Comparison of ENCODE assay signal across 10 cellular contexts in genomic region chr2:186570587-186570986, GRCh38. TPM values are rescaled to one million over a fixed set of nuclear protein-coding genes. Genes with fewer than 3 reads are reported as not detected.
DNase-seq lines count a peak whose midpoint lies in the region; TF ChIP-seq lines count a peak whose summit lies in the region.
"Had no signal": no experiment of that assay in that cellular context is flagged by ENCODE, and none has a peak within 500 bp of the region (broad histone marks: within the 10 kb centered on the region; RNA-seq: fewer than 3 reads in every experiment).

No MANE protein-coding gene starts in this region.

- H3K9me3 ChIP-seq in HUES48 (ENCODE audit: control insufficient read depth, insufficient read depth, low read length) (no peaks in the 10 kb centered on the region), adipocyte (ENCODE audit: control insufficient read depth, low read length) (no peaks in the 10 kb centered on the region), hepatocyte (ENCODE audit: low read depth) (no peaks in the 10 kb centered on the region), thyroid gland (no peaks in the 10 kb centered on the region)
- H3K9me3 ChIP-seq: right lobe of liver had no signal

- DNase-seq in adipocyte (ENCODE audit: low read depth) (peak; percentile 76), hepatocyte (ENCODE audit: low spot score) (peak; percentile 44), thyroid gland (peak; percentile 40 to 63), Kasumi-1 (lab: John Stamatoyannopoulos, UW) (no peak), anterior cingulate cortex (lab: John Stamatoyannopoulos, UW) (no peak)
- no peak for DNase-seq in activated naive CD4-positive, alpha-beta T cell treated with Interleukin-2 at 50 U/mL for 16 hours
- DNase-seq: activated B cell treated with CpG ODN at 0.5 μM for 24 hours, NCI-H187, right lobe of liver had no signal

- H3K4me1 ChIP-seq in HUES48 (ENCODE audit: control insufficient read depth, insufficient read depth, low read length) (peaks cover 18% of the 10 kb centered on the region), adipocyte (ENCODE audit: control insufficient read depth, insufficient read depth, low read length) (peaks cover 17% of the 10 kb centered on the region), hepatocyte (ENCODE audit: insufficient read depth) (peaks cover 7% of the 10 kb centered on the region), thyroid gland (peaks cover 15 to 41% of the 10 kb centered on the region in 2 donors)
- H3K4me1 ChIP-seq: right lobe of liver had no signal

- H3K79me2 ChIP-seq in hepatocyte = no peaks in the 10 kb centered on the region

- TF ChIP-seq CTCF in hepatocyte (IDR thresholded peaks at IDR 0.05; ENCODE audit: poor library complexity) (no peak), thyroid gland (IDR thresholded peaks at IDR 0.05) (no peak)

- intact Hi-C loops in thyroid gland (cut with DNase I) = no loop called here

- H3K27ac ChIP-seq in HUES48 (ENCODE audit: low read depth, low read length) (peak overlapping the region; percentile 57), hepatocyte (no peak overlapping the region), thyroid gland (peak overlapping the region; percentile 54 to 77 (median 71))
- H3K27ac ChIP-seq: right lobe of liver had no signal

- no peak for TF ChIP-seq POLR2A in thyroid gland (IDR thresholded peaks at IDR 0.05)

- no peaks in the 10 kb centered on the region for H3K9me2 ChIP-seq in hepatocyte (replicated peaks; ENCODE audit: insufficient read depth)

- WGBS in hepatocyte (ENCODE audit: low lambda C conversion rate, missing lambda C conversion rate) = 44% methylated on average over 5 of the region's 5 CpGs
- WGBS in thyroid gland, 2 donors = 52 to 57% methylated on average over 5 of the region's 5 CpGs

- no peak overlapping the region for H3K4me2 ChIP-seq in hepatocyte

- H3K9ac ChIP-seq in HUES48 (ENCODE audit: low read depth, low read length) = peak overlapping the region; percentile 17; the same call in 1 of the 2 replicates
- no peak overlapping the region for H3K9ac ChIP-seq in adipocyte (ENCODE audit: low read length)

- H3K27me3 ChIP-seq in HUES48 (ENCODE audit: control insufficient read depth, insufficient read depth, low read length) (no peaks in the 10 kb centered on the region), adipocyte (replicated peaks; ENCODE audit: control insufficient read depth, insufficient read depth, low read length) (no peaks in the 10 kb centered on the region), hepatocyte (no peaks in the 10 kb centered on the region), thyroid gland (no peaks in the 10 kb centered on the region)
- H3K27me3 ChIP-seq: right lobe of liver had no signal

- no peaks in the 10 kb centered on the region for H3K36me3 ChIP-seq in HUES48 (ENCODE audit: control insufficient read depth, insufficient read depth, low read length)
- no peaks in the 10 kb centered on the region for H3K36me3 ChIP-seq in adipocyte (ENCODE audit: control insufficient read depth, insufficient read depth, low read length, severe bottlenecking)
- no peaks in the 10 kb centered on the region for H3K36me3 ChIP-seq in hepatocyte (replicated peaks; ENCODE audit: insufficient read depth, low read depth)
- no peaks in the 10 kb centered on the region for H3K36me3 ChIP-seq in thyroid gland
- H3K36me3 ChIP-seq: right lobe of liver had no signal

- H3K4me3 ChIP-seq in HUES48 (ENCODE audit: low read depth, low read length) (no peak overlapping the region), adipocyte (ENCODE audit: low read length) (no peak overlapping the region), hepatocyte (no peak overlapping the region), thyroid gland (replicated peaks in 1 of 3) (no peak overlapping the region)
- H3K4me3 ChIP-seq: right lobe of liver had no signal

- no peaks in the 10 kb centered on the region for H4K20me1 ChIP-seq in hepatocyte (ENCODE audit: insufficient read depth, poor library complexity, severe bottlenecking)

- H2AFZ ChIP-seq in hepatocyte = no peak overlapping the region

RNA-seq across cellular contexts. Expression of gene ITGAV, which starts 19.3 kb away (rescaled TPM):
- 109 and 135 TPM in 2 replicates for total RNA-seq in hepatocyte
- polyA plus RNA-seq in hepatocyte = 32.4 and 32.7 TPM in 2 replicates
- 100 to 1,000 TPM; 136 to 186 (median 143) TPM for total RNA-seq in thyroid gland

Comparison
In these comparisons a context has a peak if more than half of its experiments do, and no peak if none do; other contexts are left out.
1. DNase-seq: peak in adipocyte (single experiment), hepatocyte (single experiment) and thyroid gland (2 of 2); none in activated naive CD4-positive, alpha-beta T cell treated with Interleukin-2 at 50 U/mL for 16 hours (single experiment), Kasumi-1 (0 of 2) and anterior cingulate cortex (0 of 58).